ENCODE assay signal across 17 cellular contexts in genomic region chr17:20096430-20096829, GRCh38.
A peak's percentile ranks its signal among the peaks of the same experiment; 100 is the strongest.
DNase-seq lines count a peak whose midpoint lies in the region; ATAC-seq and TF ChIP-seq lines count a peak whose summit lies in the region.
"Had no signal": no experiment of that assay in that cellular context is flagged by ENCODE, and none has a peak within 500 bp of the region (broad histone marks: within the 10 kb centered on the region; RNA-seq: fewer than 3 reads in every experiment).

No MANE protein-coding gene starts in this region.

- no peaks in the 10 kb centered on the region for H3K36me3 Mint-ChIP-seq in Calu3 (ENCODE audit: insufficient read depth, unreplicated experiment)

- H3K4me3 ChIP-seq in Loucy (ENCODE audit: low read length, poor library complexity, severe bottlenecking) (no peak overlapping the region), coronary artery (no peak overlapping the region), right atrium auricular region (no peak overlapping the region), thoracic aorta (no peak overlapping the region), left lung (no peak overlapping the region)
- H3K4me3 ChIP-seq: K562 had no signal

- no peak overlapping the region for H3K4me2 ChIP-seq in Loucy (ENCODE audit: low read depth, low read length, poor library complexity, severe bottlenecking)

- no peak overlapping the region for H3K4me3 Mint-ChIP-seq in Calu3 (ENCODE audit: low read depth, unreplicated experiment)

- no peak overlapping the region for H3K27ac Mint-ChIP-seq in Calu3 (ENCODE audit: unreplicated experiment)

- H3K27ac ChIP-seq in coronary artery (peak overlapping the region; percentile 88 to 89), right atrium auricular region (peak overlapping the region; percentile 73 to 87), thoracic aorta (peak overlapping the region; percentile 74 to 98), left lung (no peak overlapping the region)

- no peaks in the 10 kb centered on the region for H3K27me3 ChIP-seq in Loucy (ENCODE audit: insufficient read depth, low read length, poor library complexity, severe bottlenecking)
- H3K27me3 ChIP-seq in right atrium auricular region = no peaks in the 10 kb centered on the region
- no peaks in the 10 kb centered on the region for H3K27me3 ChIP-seq in thoracic aorta (replicated peaks; ENCODE audit: insufficient read depth)
- H3K27me3 ChIP-seq in left lung = peaks cover 0 to 4% of the 10 kb centered on the region in 2 donors

- H3K36me3 ChIP-seq in Loucy (ENCODE audit: insufficient read depth, low read length) (peaks cover 20% of the 10 kb centered on the region; the same call in 1 of the 2 replicates), right atrium auricular region (no peaks in the 10 kb centered on the region), thoracic aorta (peaks cover 15% of the 10 kb centered on the region), left lung (peaks cover 0 to 6% of the 10 kb centered on the region in 2 donors)
- H3K36me3 ChIP-seq: BE2C had no signal

- H4K20me1 ChIP-seq in Loucy (ENCODE audit: insufficient read depth, low read length, poor library complexity, severe bottlenecking) = no peaks in the 10 kb centered on the region

- H3K9me3 ChIP-seq in Loucy (ENCODE audit: insufficient read depth, low read depth, low read length) = no peaks in the 10 kb centered on the region
- no peaks in the 10 kb centered on the region for H3K9me3 ChIP-seq in right atrium auricular region
- H3K9me3 ChIP-seq in thoracic aorta = no peaks in the 10 kb centered on the region
- no peaks in the 10 kb centered on the region for H3K9me3 ChIP-seq in left lung
- H3K9me3 ChIP-seq: BE2C had no signal

- H3F3A ChIP-seq in Loucy (ENCODE audit: low read depth) = no peaks in the 10 kb centered on the region

- no peaks in the 10 kb centered on the region for H3K4me1 Mint-ChIP-seq in Calu3 (ENCODE audit: low read depth, unreplicated experiment)

- CTCF ChIA-PET in Calu3 (lab: Charles Lee) = no interaction called here

- ATAC-seq in thoracic aorta (ENCODE audit: insufficient number of reproducible peaks, low FRiP score, low read depth) (no peak), left lung (no peak)
- ATAC-seq: K562 had no signal

- no peak for DNase-seq in coronary artery (ENCODE audit: low spot score)
- no peak for DNase-seq in right atrium auricular region (ENCODE audit: low spot score)
- DNase-seq in thoracic aorta (ENCODE audit: low spot score) = no peak
- DNase-seq in NOMO-1 treated with DMSO at 0.1 percent for 48 hours (lab: John Stamatoyannopoulos, UW; ENCODE audit: unreplicated experiment) = no peak
- no peak for DNase-seq in Calu3
- no peak for DNase-seq in left lung
- DNase-seq: BE2C, EL, GF-D8, MM.1S, NCI-H1092 treated with DMSO at 0.1 percent for 48 hours, NCI-H1436 treated with DMSO at 0.1 percent for 48 hours, NCI-H1930, NCI-H2227 treated with DMSO at 0.1 percent for 48 hours, NCI-H774 had no signal

- BruUV-seq in Calu3 (replicated peaks; lab: Mats Ljungman, UMichigan) = no TSS peak

- H3K79me2 ChIP-seq in Loucy (ENCODE audit: insufficient read depth, low read length) = peaks cover 30% of the 10 kb centered on the region; the same call in 1 of the 2 replicates

- intact Hi-C loops in Calu3 (cut with micrococcal nuclease; ENCODE audit: unreplicated experiment) = no loop called here
- intact Hi-C loops in left lung (cut with DNase I) = no loop called here

- peaks cover 22% of the 10 kb centered on the region for H3K4me1 ChIP-seq in Loucy (ENCODE audit: insufficient read depth, low read length, poor library complexity, severe bottlenecking)
- H3K4me1 ChIP-seq in right atrium auricular region = peaks cover 0 to 26% of the 10 kb centered on the region in 2 donors
- H3K4me1 ChIP-seq in thoracic aorta (ENCODE audit: control insufficient read depth in 1 of 2, low read depth in 2 of 2) = peaks cover 21 to 50% of the 10 kb centered on the region in 2 donors
- H3K4me1 ChIP-seq in left lung = no peaks in the 10 kb centered on the region
- H3K4me1 ChIP-seq: BE2C had no signal

- no peak overlapping the region for H2AFZ ChIP-seq in Loucy (ENCODE audit: low read length)

- peak overlapping the region; percentile 60 for H3K9ac ChIP-seq in Loucy (ENCODE audit: low read depth, low read length, poor library complexity, severe bottlenecking)

- H3K9me2 ChIP-seq in Loucy (replicated peaks; ENCODE audit: low read depth, low read length) = no peaks in the 10 kb centered on the region

- no peak for TF ChIP-seq CTCF in Loucy (conservative IDR thresholded peaks at IDR 0.05; ENCODE audit: low read length)
- TF ChIP-seq CTCF in coronary artery (IDR thresholded peaks at IDR 0.05) = no peak
- no peak for TF ChIP-seq CTCF in right atrium auricular region (IDR thresholded peaks at IDR 0.05)
- TF ChIP-seq CTCF in thoracic aorta (IDR thresholded peaks at IDR 0.05) = no peak
- no peak for TF ChIP-seq CTCF in Calu3 (IDR thresholded peaks at IDR 0.05; ENCODE audit: unreplicated experiment)
- no peak for TF ChIP-seq CTCF in left lung (IDR thresholded peaks at IDR 0.05)

- H3K9me3 Mint-ChIP-seq in Calu3 (ENCODE audit: low read depth, unreplicated experiment) = no peaks in the 10 kb centered on the region

- peaks cover 80% of the 10 kb centered on the region for H3K27me3 Mint-ChIP-seq in Calu3 (ENCODE audit: unreplicated experiment)

Comparison
In these comparisons a context has a peak if more than half of its experiments do, and no peak if none do; other contexts are left out.
1. H3K27ac ChIP-seq: peak in coronary artery (2 of 2), right atrium auricular region (2 of 2) and thoracic aorta (2 of 2); none in left lung (0 of 2).